ENCODE assay signal across 13 cellular contexts in genomic region chrX:111519215-111519614, GRCh38. TPM values are rescaled to one million over a fixed set of nuclear protein-coding genes. Genes with fewer than 3 reads are reported as not detected.
DNase-seq lines count a peak whose midpoint lies in the region; ATAC-seq and TF ChIP-seq lines count a peak whose summit lies in the region.
"Had no signal": no experiment of that assay in that cellular context is flagged by ENCODE, and none has a peak within 500 bp of the region (broad histone marks: within the 10 kb centered on the region; RNA-seq: fewer than 3 reads in every experiment).

No MANE protein-coding gene starts in this region.

- no peaks in the 10 kb centered on the region for H3K36me3 Mint-ChIP-seq in endodermal cell (ENCODE audit: low read depth)

- H3K27me3 Mint-ChIP-seq in endodermal cell (ENCODE audit: insufficient read depth): peaks cover 38% of the 10 kb centered on the region

- TF ChIP-seq CTCF in endodermal cell (conservative IDR thresholded peaks at IDR 0.05) (no peak), spleen (IDR thresholded peaks at IDR 0.05 in 8 of 11, conservative IDR thresholded peaks at IDR 0.05 in 3 of 11) (no peak)

- H3K9me3 ChIP-seq in endodermal cell (ENCODE audit: control insufficient read depth, low read length) (no peaks in the 10 kb centered on the region), trophoblast cell (ENCODE audit: insufficient read depth, low read depth, low read length) (no peaks in the 10 kb centered on the region), spleen (no peaks in the 10 kb centered on the region)
- H3K9me3 ChIP-seq: Peyer's patch, right lobe of liver had no signal

- intact Hi-C loops in spleen (cut with DNase I; ENCODE audit: low total_unique reads): no loop called here

- H4K12ac ChIP-seq in trophoblast cell (ENCODE audit: low read depth, low read length): no peak overlapping the region

- no peak overlapping the region for H3K4me2 ChIP-seq in trophoblast cell (ENCODE audit: low read length)

- no peak overlapping the region for H2AFZ ChIP-seq in trophoblast cell (ENCODE audit: insufficient read depth, low read length, poor library complexity)

- H3K4me3 ChIP-seq in endodermal cell (ENCODE audit: low read length) (no peak overlapping the region), trophoblast cell (ENCODE audit: low read depth, low read length) (no peak overlapping the region), spleen (no peak overlapping the region)
- H3K4me3 ChIP-seq: Peyer's patch, right lobe of liver had no signal

- H3K9ac ChIP-seq in endodermal cell (ENCODE audit: extremely low read depth, low read length, poor library complexity, severe bottlenecking) (no peak overlapping the region), trophoblast cell (ENCODE audit: low read length) (no peak overlapping the region)

- no peak for ATAC-seq in GM21367 (IDR thresholded peaks at IDR 0.05; ENCODE audit: unreplicated experiment)
- ATAC-seq: left lobe of liver, right lobe of liver had no signal

- no peak overlapping the region for H3K18ac ChIP-seq in trophoblast cell (ENCODE audit: low read length)

- DNase-seq in HT1080 (ENCODE audit: low read depth): peak; percentile 15
- peak; percentile 73 for DNase-seq in NCI-H2227 (lab: John Stamatoyannopoulos, UW; ENCODE audit: unreplicated experiment)
- no peak for DNase-seq in endodermal cell
- DNase-seq in trophoblast cell: peak; percentile 2 to 39
- no peak for DNase-seq in NCI-H1930 (lab: John Stamatoyannopoulos, UW)
- no peak for DNase-seq in spleen
- no peak for DNase-seq in HPDE6-E6E7 (ENCODE audit: extremely low spot score)
- DNase-seq: activated naive CD4-positive, alpha-beta T cell treated with anti-CD3 and anti-CD28 coated beads for 36 hours; EL; Peyer's patch; right lobe of liver had no signal

- H3K27ac Mint-ChIP-seq in endodermal cell: no peak overlapping the region
- H3K27ac Mint-ChIP-seq: activated naive CD4-positive, alpha-beta T cell treated with anti-CD3 and anti-CD28 coated beads for 36 hours had no signal

- no peak overlapping the region for H2BK120ac ChIP-seq in trophoblast cell (ENCODE audit: insufficient read depth, low read length, poor library complexity)

- H3K4me1 ChIP-seq in endodermal cell (ENCODE audit: control insufficient read depth, insufficient read depth, low read length) (no peaks in the 10 kb centered on the region), trophoblast cell (ENCODE audit: control insufficient read depth in 1 of 2, insufficient read depth in 2 of 2, low read length in 2 of 2) (no peaks in the 10 kb centered on the region), spleen (no peaks in the 10 kb centered on the region)
- H3K4me1 ChIP-seq: Peyer's patch, right lobe of liver had no signal

- H3K27ac ChIP-seq in endodermal cell (ENCODE audit: low read depth, low read length): peak overlapping the region; percentile 86
- H3K27ac ChIP-seq in trophoblast cell (ENCODE audit: low read depth, low read length): no peak overlapping the region
- H3K27ac ChIP-seq in spleen: no peak overlapping the region
- H3K27ac ChIP-seq: Peyer's patch, right lobe of liver had no signal

- H3K4me3 Mint-ChIP-seq in endodermal cell: no peak overlapping the region
- H3K4me3 Mint-ChIP-seq: activated naive CD4-positive, alpha-beta T cell treated with anti-CD3 and anti-CD28 coated beads for 36 hours had no signal

- WGBS in endodermal cell (ENCODE audit: insufficient coverage in 1 of 2, insufficient read length in 1 of 2), 2 experiments: 17 to 24% methylated on average over 1 to 2 of the region's 2 CpGs
- WGBS in trophoblast cell (ENCODE audit: extremely low coverage, insufficient coverage, insufficient read length): no CpG with 5 or more reads among the region's 2 CpGs
- WGBS in spleen, 5 donors: 7 to 14% (median 13%) methylated on average over 2 of the region's 2 CpGs

- no peaks in the 10 kb centered on the region for H3K79me2 ChIP-seq in trophoblast cell (ENCODE audit: control insufficient read depth, insufficient read depth, low read length, poor library complexity)

- H4K91ac ChIP-seq in trophoblast cell (ENCODE audit: low read depth, low read length): no peak overlapping the region

- H3K4ac ChIP-seq in trophoblast cell (ENCODE audit: low read depth, low read length): no peak overlapping the region

- no peak overlapping the region for H2AK5ac ChIP-seq in trophoblast cell (ENCODE audit: low read length)

- no peak overlapping the region for H3K14ac ChIP-seq in trophoblast cell (ENCODE audit: low read length)

- peaks cover 35% of the 10 kb centered on the region for H3K4me1 Mint-ChIP-seq in endodermal cell

- H2BK12ac ChIP-seq in trophoblast cell (ENCODE audit: low read length): no peak overlapping the region

- no peak overlapping the region for H3K23ac ChIP-seq in trophoblast cell (ENCODE audit: low read length)

- H3K79me1 ChIP-seq in trophoblast cell (ENCODE audit: low read length): no peaks in the 10 kb centered on the region

- H4K8ac ChIP-seq in trophoblast cell (ENCODE audit: low read depth, low read length): no peak overlapping the region

- no peaks in the 10 kb centered on the region for H3K9me3 Mint-ChIP-seq in endodermal cell
- H3K9me3 Mint-ChIP-seq: activated naive CD4-positive, alpha-beta T cell treated with anti-CD3 and anti-CD28 coated beads for 36 hours had no signal

- no peak for TF ChIP-seq POLR2A in spleen (IDR thresholded peaks at IDR 0.05)

- peaks cover 26% of the 10 kb centered on the region for H3K27me3 ChIP-seq in endodermal cell (ENCODE audit: control insufficient read depth, insufficient read depth, low read length, poor library complexity, severe bottlenecking)
- no peaks in the 10 kb centered on the region for H3K27me3 ChIP-seq in trophoblast cell (ENCODE audit: insufficient read depth, low read length)
- H3K27me3 ChIP-seq in spleen (replicated peaks in 1 of 7): peaks cover 0 to 21% (median 0%) of the 10 kb centered on the region in 7 donors
- H3K27me3 ChIP-seq: Peyer's patch, right lobe of liver had no signal

- H3K36me3 ChIP-seq in endodermal cell (ENCODE audit: control insufficient read depth, insufficient read depth, low read length) (no peaks in the 10 kb centered on the region), trophoblast cell (ENCODE audit: control insufficient read depth in 1 of 2, insufficient read depth in 2 of 2, low read length in 2 of 2) (no peaks in the 10 kb centered on the region), spleen (no peaks in the 10 kb centered on the region)
- H3K36me3 ChIP-seq: Peyer's patch had no signal

- H2BK5ac ChIP-seq in trophoblast cell (ENCODE audit: low read depth, low read length, poor library complexity): no peak overlapping the region

RNA-seq across cellular contexts. Expression of gene SERTM2, which starts 7.8 kb away (rescaled TPM):
- 0.20 TPM in 1 of 2 replicates, not detected in the other for total RNA-seq in HT1080 (2014; rRNA removed; shearing (Covaris generic))
- 0.03 and 0.09 TPM in 2 replicates for polyA plus RNA-seq in HT1080 (2015; cell fraction: cytosol; rRNA removed)
- polyA plus RNA-seq in HT1080 (2015; cell fraction: nucleus; rRNA removed): 0.06 and 0.16 TPM in 2 replicates
- total RNA-seq in endodermal cell (under 1 TPM in 1 of 2 donors, not detected in 1; 0.40 TPM), spleen (1 to 10 TPM in 4 of 7 donors, under 1 TPM in 3; 0.44 to 2.7 (median 1.0) TPM)
- polyA plus RNA-seq in endodermal cell (2013, experiment 1 of 2): 0.46 TPM
- 0.54 TPM for polyA plus RNA-seq in endodermal cell (2013, experiment 2 of 2)
- 0.04 and 0.07 TPM in 2 replicates for polyA plus RNA-seq in trophoblast cell (2013)
- polyA plus RNA-seq in spleen: under 1 TPM; 0.24 to 0.45 (median 0.38) TPM

Comparison
In these comparisons a context has a peak if more than half of its experiments do, and no peak if none do; other contexts are left out.
1. DNase-seq: peak in HT1080 (single experiment), NCI-H2227 (single experiment) and trophoblast cell (2 of 2); none in endodermal cell (single experiment), NCI-H1930 (0 of 2), spleen (single experiment) and HPDE6-E6E7 (single experiment).